In genomic region chr11:126809514-126810289, GRCh38 we compare ENCODE assay signal across 22 cellular contexts.
"Had no signal": no experiment of that assay in that cellular context is flagged by ENCODE, and none has a peak within 500 bp of the region (broad histone marks: within the 10 kb centered on the region; RNA-seq: fewer than 3 reads in every experiment).

No MANE protein-coding gene starts in this region.

- ATAC-seq: effector memory CD8-positive, alpha-beta T cell; gastroesophageal sphincter; lower lobe of right lung; right lobe of liver; stimulated activated naive B cell treated with anti-CD40 and anti-IgM and Interleukin-4, amounts not matched to agents 10 μg/mL and 1 μg/mL and 100 μg/mL, for 72 hours; stimulated activated naive CD8-positive, alpha-beta T cell treated with anti-CD3 and anti-CD28 coated beads, Interleukin-15, amount 100 ng/mL, for 72 hours had no signal

- H3K27me3 ChIP-seq: esophagus squamous epithelium, right lobe of liver had no signal

- DNase-seq: cortex of kidney; effector memory CD8-positive, alpha-beta T cell; esophagus squamous epithelium; kidney glomerular epithelial cell; left ventricle myocardium inferior; lower lobe of right lung; naive B cell; nephron progenitor cell; right lobe of liver; spleen; stimulated activated CD4-positive, alpha-beta T cell treated with anti-CD3 and anti-CD28 coated beads, Interleukin-15, amount 100 ng/mL, for 24 hours; stimulated activated CD4-positive, alpha-beta T cell treated with anti-CD3 and anti-CD28 coated beads, Interleukin-2, amount 100 ng/mL, for 24 hours; stimulated activated CD4-positive, alpha-beta T cell treated with anti-CD3 and anti-CD28 coated beads, Interleukin-4, amount 100 ng/mL, for 4 hours; stimulated activated naive B cell treated with anti-CD40 and anti-IgM and Interleukin-4, amounts not matched to agents 10 μg/mL and 1 μg/mL and 100 μg/mL, for 72 hours; stimulated activated naive CD8-positive, alpha-beta T cell treated with anti-CD3 and anti-CD28 coated beads, Interleukin-15, amount 100 ng/mL, for 72 hours; trophoblast cell had no signal

- H3K27ac ChIP-seq: epithelial cell of prostate, esophagus squamous epithelium, gastroesophageal sphincter, left ventricle myocardium inferior, lower lobe of right lung, parathyroid adenoma, prostate gland, right lobe of liver, spleen had no signal

- H3K4me3 Mint-ChIP-seq: central memory CD8-positive, alpha-beta T cell; effector memory CD8-positive, alpha-beta T cell; memory B cell; naive B cell; nephron progenitor cell; stimulated activated naive B cell treated with anti-CD40 and anti-IgM and Interleukin-4, amounts not matched to agents 10 μg/mL and 1 μg/mL and 100 μg/mL, for 72 hours; stimulated activated naive CD8-positive, alpha-beta T cell treated with anti-CD3 and anti-CD28 coated beads, Interleukin-15, amount 100 ng/mL, for 72 hours had no signal

- H3K4me1 Mint-ChIP-seq: central memory CD8-positive, alpha-beta T cell; memory B cell; naive B cell; stimulated activated naive B cell treated with anti-CD40 and anti-IgM and Interleukin-4, amounts not matched to agents 10 μg/mL and 1 μg/mL and 100 μg/mL, for 72 hours; stimulated activated naive CD8-positive, alpha-beta T cell treated with anti-CD3 and anti-CD28 coated beads, Interleukin-15, amount 100 ng/mL, for 72 hours had no signal

- H3K9me3 Mint-ChIP-seq: central memory CD8-positive, alpha-beta T cell; memory B cell; nephron progenitor cell; stimulated activated naive B cell treated with anti-CD40 and anti-IgM and Interleukin-4, amounts not matched to agents 10 μg/mL and 1 μg/mL and 100 μg/mL, for 72 hours; stimulated activated naive CD8-positive, alpha-beta T cell treated with anti-CD3 and anti-CD28 coated beads, Interleukin-15, amount 100 ng/mL, for 72 hours had no signal

- H3K36me3 Mint-ChIP-seq: memory B cell; naive B cell; stimulated activated naive B cell treated with anti-CD40 and anti-IgM and Interleukin-4, amounts not matched to agents 10 μg/mL and 1 μg/mL and 100 μg/mL, for 72 hours had no signal

- H3K27ac Mint-ChIP-seq: effector memory CD8-positive, alpha-beta T cell; memory B cell; nephron progenitor cell; stimulated activated naive B cell treated with anti-CD40 and anti-IgM and Interleukin-4, amounts not matched to agents 10 μg/mL and 1 μg/mL and 100 μg/mL, for 72 hours; stimulated activated naive CD8-positive, alpha-beta T cell treated with anti-CD3 and anti-CD28 coated beads, Interleukin-15, amount 100 ng/mL, for 72 hours had no signal
